ENCODE assay signal across 23 cellular contexts in the genomic region with DNA sequence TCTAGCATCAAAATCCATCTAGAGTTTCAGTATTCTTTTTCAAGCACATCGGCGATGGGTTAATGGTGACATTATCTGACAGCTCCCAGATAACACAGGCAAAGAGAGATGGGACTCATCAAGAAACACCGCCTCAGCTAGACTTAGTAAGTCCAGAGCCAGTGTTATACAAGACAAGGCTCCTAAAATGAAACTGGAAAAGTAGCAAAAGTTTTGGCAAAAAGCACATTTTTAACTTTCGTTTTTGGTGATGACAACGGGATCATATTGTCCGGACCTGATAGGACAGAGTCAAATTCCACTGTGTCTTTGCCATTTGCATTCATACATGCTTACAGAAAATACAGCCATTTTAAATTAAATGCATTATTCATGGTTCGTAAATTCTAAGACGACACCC.
DNase-seq lines count a peak whose midpoint lies in the region; ATAC-seq and TF ChIP-seq lines count a peak whose summit lies in the region.
"Had no signal": no experiment of that assay in that cellular context is flagged by ENCODE, and none has a peak within 500 bp of the region (broad histone marks: within the 10 kb centered on the region; RNA-seq: fewer than 3 reads in every experiment).

No MANE protein-coding gene starts in this region.

- no peaks in the 10 kb centered on the region for H3K9me3 ChIP-seq in SK-N-MC (ENCODE audit: low read depth, low read length)
- H3K9me3 ChIP-seq in heart right ventricle = no peaks in the 10 kb centered on the region
- H3K9me3 ChIP-seq in skeletal muscle satellite cell (replicated peaks; ENCODE audit: low read length) = no peaks in the 10 kb centered on the region
- H3K9me3 ChIP-seq: BE2C, Caco-2, tibial nerve had no signal

- peak overlapping the region; percentile 73 for H3K4me2 ChIP-seq in skeletal muscle satellite cell (ENCODE audit: low read length)

- no peaks in the 10 kb centered on the region for H3K9me3 Mint-ChIP-seq in activated T-cell treated with anti-CD3 and anti-CD28 coated beads, Interleukin-2, amount 50 U/mL, for 24 hours
- H3K9me3 Mint-ChIP-seq: activated CD8-positive, alpha-beta T cell treated with anti-CD3 and anti-CD28 coated beads for 36 hours; activated naive CD4-positive, alpha-beta T cell treated with anti-CD3 and anti-CD28 coated beads, Interleukin-2, amount 10 ng/mL, durations not matched to agents 7 days and 5 days; activated T-cell treated with anti-CD3 and anti-CD28 coated beads, Interleukin-2, amount 50 U/mL, for 4 hours; stimulated activated naive B cell treated with anti-CD40 and anti-IgM and Interleukin-4, amounts not matched to agents 10 μg/mL and 1 μg/mL and 100 μg/mL, for 72 hours; WTC11 had no signal

- no peak overlapping the region for H3K27ac Mint-ChIP-seq in activated T-cell treated with anti-CD3 and anti-CD28 coated beads, Interleukin-2, amount 50 U/mL, for 24 hours
- H3K27ac Mint-ChIP-seq: activated CD8-positive, alpha-beta T cell treated with anti-CD3 and anti-CD28 coated beads for 36 hours; activated naive CD4-positive, alpha-beta T cell treated with anti-CD3 and anti-CD28 coated beads, Interleukin-2, amount 10 ng/mL, durations not matched to agents 7 days and 5 days; stimulated activated naive B cell treated with anti-CD40 and anti-IgM and Interleukin-4, amounts not matched to agents 10 μg/mL and 1 μg/mL and 100 μg/mL, for 72 hours; WTC11 had no signal

- intact Hi-C loops in heart right ventricle (cut with DNase I) (no loop called here), dorsolateral prefrontal cortex (cut with DNase I) (no loop called here)

- DNase-seq in EL (peak; percentile 6), SK-N-MC (ENCODE audit: low read depth, low spot score) (no peak), heart right ventricle (no peak), foreskin keratinocyte (no peak), dorsolateral prefrontal cortex (no peak)
- no peak for DNase-seq in activated T-cell treated with anti-CD3 and anti-CD28 coated beads, Interleukin-2, amount 50 U/mL, for 24 hours
- DNase-seq: activated CD8-positive, alpha-beta T cell treated with anti-CD3 and anti-CD28 coated beads for 36 hours; activated naive CD4-positive, alpha-beta T cell treated with anti-CD3 and anti-CD28 coated beads, Interleukin-2, amount 10 ng/mL, durations not matched to agents 7 days and 5 days; activated T-cell treated with anti-CD3 and anti-CD28 coated beads, Interleukin-2, amount 50 U/mL, for 4 hours; aorta; BE2C; Caco-2; cerebellar nuclear complex; foreskin melanocyte; NCI-H1092 treated with DMSO at 0.1 percent for 48 hours; NCI-H2107; NCI-H526 treated with DMSO at 0.1 percent for 48 hours; stimulated activated naive B cell treated with anti-CD40 and anti-IgM and Interleukin-4, amounts not matched to agents 10 μg/mL and 1 μg/mL and 100 μg/mL, for 72 hours; T-helper 2 cell had no signal

- no peaks in the 10 kb centered on the region for H3K4me1 Mint-ChIP-seq in activated T-cell treated with anti-CD3 and anti-CD28 coated beads, Interleukin-2, amount 50 U/mL, for 24 hours (ENCODE audit: low read depth)
- H3K4me1 Mint-ChIP-seq: activated naive CD4-positive, alpha-beta T cell treated with anti-CD3 and anti-CD28 coated beads, Interleukin-2, amount 10 ng/mL, durations not matched to agents 7 days and 5 days; stimulated activated naive B cell treated with anti-CD40 and anti-IgM and Interleukin-4, amounts not matched to agents 10 μg/mL and 1 μg/mL and 100 μg/mL, for 72 hours had no signal

- H3K4me1 ChIP-seq in heart right ventricle = peaks cover 0 to 19% (median 0%) of the 10 kb centered on the region in 9 donors
- no peaks in the 10 kb centered on the region for H3K4me1 ChIP-seq in skeletal muscle satellite cell (ENCODE audit: control insufficient read depth, insufficient read depth, low read length)
- no peaks in the 10 kb centered on the region for H3K4me1 ChIP-seq in foreskin keratinocyte
- H3K4me1 ChIP-seq: Caco-2, tibial nerve had no signal

- H3K27ac ChIP-seq in SK-N-MC (no peak overlapping the region), heart right ventricle (no peak overlapping the region), foreskin keratinocyte (no peak overlapping the region), dorsolateral prefrontal cortex (no peak overlapping the region)
- H3K27ac ChIP-seq: tibial nerve had no signal

- H3K27me3 ChIP-seq in heart right ventricle = no peaks in the 10 kb centered on the region
- no peaks in the 10 kb centered on the region for H3K27me3 ChIP-seq in skeletal muscle satellite cell (ENCODE audit: control insufficient read depth, insufficient read depth, low read length)
- H3K27me3 ChIP-seq in foreskin keratinocyte = no peaks in the 10 kb centered on the region
- no peaks in the 10 kb centered on the region for H3K27me3 ChIP-seq in dorsolateral prefrontal cortex
- H3K27me3 ChIP-seq: BE2C, tibial nerve had no signal

- H3K4me3 Mint-ChIP-seq in activated T-cell treated with anti-CD3 and anti-CD28 coated beads, Interleukin-2, amount 50 U/mL, for 24 hours = no peak overlapping the region
- H3K4me3 Mint-ChIP-seq: activated CD8-positive, alpha-beta T cell treated with anti-CD3 and anti-CD28 coated beads for 36 hours; activated naive CD4-positive, alpha-beta T cell treated with anti-CD3 and anti-CD28 coated beads, Interleukin-2, amount 10 ng/mL, durations not matched to agents 7 days and 5 days; activated T-cell treated with anti-CD3 and anti-CD28 coated beads, Interleukin-2, amount 50 U/mL, for 4 hours; stimulated activated naive B cell treated with anti-CD40 and anti-IgM and Interleukin-4, amounts not matched to agents 10 μg/mL and 1 μg/mL and 100 μg/mL, for 72 hours; WTC11 had no signal

- no peaks in the 10 kb centered on the region for H3K36me3 Mint-ChIP-seq in activated T-cell treated with anti-CD3 and anti-CD28 coated beads, Interleukin-2, amount 50 U/mL, for 24 hours (ENCODE audit: low read depth)
- H3K36me3 Mint-ChIP-seq: activated naive CD4-positive, alpha-beta T cell treated with anti-CD3 and anti-CD28 coated beads, Interleukin-2, amount 10 ng/mL, durations not matched to agents 7 days and 5 days; WTC11 had no signal

- no peaks in the 10 kb centered on the region for H3K36me3 ChIP-seq in SK-N-MC (ENCODE audit: insufficient read depth, low read length)
- no peaks in the 10 kb centered on the region for H3K36me3 ChIP-seq in heart right ventricle
- H3K36me3 ChIP-seq in skeletal muscle satellite cell (ENCODE audit: insufficient read depth, low read length) = no peaks in the 10 kb centered on the region
- H3K36me3 ChIP-seq: BE2C, tibial nerve had no signal

- H3K27me3 Mint-ChIP-seq in activated T-cell treated with anti-CD3 and anti-CD28 coated beads, Interleukin-2, amount 50 U/mL, for 24 hours = no peaks in the 10 kb centered on the region
- H3K27me3 Mint-ChIP-seq: activated CD8-positive, alpha-beta T cell treated with anti-CD3 and anti-CD28 coated beads for 36 hours; activated naive CD4-positive, alpha-beta T cell treated with anti-CD3 and anti-CD28 coated beads, Interleukin-2, amount 10 ng/mL, durations not matched to agents 7 days and 5 days; stimulated activated naive B cell treated with anti-CD40 and anti-IgM and Interleukin-4, amounts not matched to agents 10 μg/mL and 1 μg/mL and 100 μg/mL, for 72 hours had no signal

- H3K9ac ChIP-seq in SK-N-MC (ENCODE audit: insufficient read length) = no peak overlapping the region
- H3K9ac ChIP-seq in skeletal muscle satellite cell (ENCODE audit: low read depth, low read length) = no peak overlapping the region

- no peak for TF ChIP-seq CTCF in heart right ventricle (IDR thresholded peaks at IDR 0.05)
- TF ChIP-seq CTCF in foreskin keratinocyte (conservative IDR thresholded peaks at IDR 0.05) = no peak
- no peak for TF ChIP-seq CTCF in dorsolateral prefrontal cortex (IDR thresholded peaks at IDR 0.05 in 54 of 56, conservative IDR thresholded peaks at IDR 0.05 in 2 of 56; ENCODE audit: low read depth in 1 of 56, partially characterized antibody in 56 of 56)

- ATAC-seq in heart right ventricle = peak in 1 of 8 donors; percentile 52
- no peak for ATAC-seq in GM18511 (IDR thresholded peaks at IDR 0.05; ENCODE audit: unreplicated experiment)
- ATAC-seq in foreskin keratinocyte = no peak
- ATAC-seq: activated CD8-positive, alpha-beta T cell treated with anti-CD3 and anti-CD28 coated beads for 36 hours; activated T-cell treated with anti-CD3 and anti-CD28 coated beads, Interleukin-2, amount 50 U/mL, for 4 hours; stimulated activated naive B cell treated with anti-CD40 and anti-IgM and Interleukin-4, amounts not matched to agents 10 μg/mL and 1 μg/mL and 100 μg/mL, for 72 hours; WTC11 had no signal

- H3K4me3 ChIP-seq in SK-N-MC (peak overlapping the region; percentile 53; the same call in 1 of the 2 replicates), heart right ventricle (peak overlapping the region in 6 of 10 donors; percentile 2 to 34 (median 21)), skeletal muscle satellite cell (ENCODE audit: low read length) (peak overlapping the region; percentile 60), dorsolateral prefrontal cortex (no peak overlapping the region)

- WGBS in heart right ventricle, 2 donors = 53 to 62% methylated on average over 8 of the region's 8 CpGs

Comparison
In these comparisons a context has a peak if more than half of its experiments do, and no peak if none do; other contexts are left out.
1. H3K4me3 ChIP-seq: peak in SK-N-MC (single experiment), heart right ventricle (6 of 10) and skeletal muscle satellite cell (single experiment); none in dorsolateral prefrontal cortex (0 of 59).